In the genomic region with DNA sequence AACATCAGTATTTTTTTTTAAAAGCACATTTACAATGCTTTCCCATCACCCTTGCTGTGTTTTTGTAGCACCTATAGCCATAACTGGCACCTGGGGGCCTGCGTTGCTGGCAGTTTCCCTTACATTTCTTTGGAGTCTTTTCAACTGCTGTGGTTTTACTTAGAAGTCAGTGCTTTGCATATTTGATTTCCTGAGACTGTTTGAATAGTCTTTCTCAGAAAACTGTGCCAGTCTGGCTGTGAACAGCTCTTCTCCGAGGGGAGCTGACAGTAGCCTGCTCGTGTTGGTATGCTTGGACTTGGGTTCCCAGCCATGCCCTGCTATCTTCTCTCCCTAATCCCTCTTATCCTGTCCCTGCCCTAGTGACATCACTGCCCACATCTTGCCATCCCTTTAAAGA, we compare ENCODE assay signal across 9 cellular contexts.
DNase-seq lines count a peak whose midpoint lies in the region; TF ChIP-seq lines count a peak whose summit lies in the region.
"Had no signal": no experiment of that assay in that cellular context is flagged by ENCODE, and none has a peak within 500 bp of the region (broad histone marks: within the 10 kb centered on the region; RNA-seq: fewer than 3 reads in every experiment).

No MANE protein-coding gene starts in this region.

- no peaks in the 10 kb centered on the region for H3K27me3 ChIP-seq in vagina

- intact Hi-C loops in vagina (cut with DNase I) = no loop called here

- H3K27ac ChIP-seq in vagina = no peak overlapping the region
- H3K27ac ChIP-seq: 22Rv1 had no signal

- H3K27me3 Mint-ChIP-seq in activated naive CD4-positive, alpha-beta T cell treated with anti-CD3 and anti-CD28 coated beads, Interleukin-2, amount 50 U/mL, for 24 hours = no peaks in the 10 kb centered on the region
- peaks cover 12% of the 10 kb centered on the region for H3K27me3 Mint-ChIP-seq in progenitor cell of endocrine pancreas

- H3K4me3 ChIP-seq in vagina = no peak overlapping the region

- H3K4me1 ChIP-seq in vagina = peaks cover 4% of the 10 kb centered on the region

- H3K9me3 ChIP-seq in vagina = no peaks in the 10 kb centered on the region

- H3K4me1 Mint-ChIP-seq in activated naive CD4-positive, alpha-beta T cell treated with anti-CD3 and anti-CD28 coated beads, Interleukin-2, amount 50 U/mL, for 24 hours = peaks cover 74% of the 10 kb centered on the region
- H3K4me1 Mint-ChIP-seq in progenitor cell of endocrine pancreas (ENCODE audit: low read depth) = no peaks in the 10 kb centered on the region

- no peaks in the 10 kb centered on the region for H3K9me3 Mint-ChIP-seq in activated naive CD4-positive, alpha-beta T cell treated with anti-CD3 and anti-CD28 coated beads, Interleukin-2, amount 50 U/mL, for 24 hours
- no peaks in the 10 kb centered on the region for H3K9me3 Mint-ChIP-seq in progenitor cell of endocrine pancreas (ENCODE audit: low read depth)

- H3K36me3 Mint-ChIP-seq in activated naive CD4-positive, alpha-beta T cell treated with anti-CD3 and anti-CD28 coated beads, Interleukin-2, amount 50 U/mL, for 24 hours = no peaks in the 10 kb centered on the region
- no peaks in the 10 kb centered on the region for H3K36me3 Mint-ChIP-seq in progenitor cell of endocrine pancreas (ENCODE audit: insufficient read depth)

- no peak for TF ChIP-seq POLR2A in vagina (IDR thresholded peaks at IDR 0.05)

- peak; percentile 55 for DNase-seq in DMS 273 (lab: John Stamatoyannopoulos, UW; ENCODE audit: unreplicated experiment)
- DNase-seq in DMS 273 treated with DMSO at 0.1 percent for 48 hours (lab: John Stamatoyannopoulos, UW) = no peak
- DNase-seq in NAMALWA (ENCODE audit: low spot score) = peak; percentile 36
- peak; percentile 19 for DNase-seq in stimulated activated CD8-positive, alpha-beta memory T cell treated with anti-CD3 and anti-CD28 coated beads, Interleukin-15, amount 100 ng/mL, for 1 hour (ENCODE audit: low read depth)
- no peak for DNase-seq in progenitor cell of endocrine pancreas (ENCODE audit: low spot score, unreplicated experiment)
- DNase-seq in NCI-H774 (lab: John Stamatoyannopoulos, UW) = no peak
- no peak for DNase-seq in vagina (ENCODE audit: extremely low spot score in 2 of 2)

- peak overlapping the region; percentile 99 for H3K27ac Mint-ChIP-seq in activated naive CD4-positive, alpha-beta T cell treated with anti-CD3 and anti-CD28 coated beads, Interleukin-2, amount 50 U/mL, for 24 hours
- no peak overlapping the region for H3K27ac Mint-ChIP-seq in progenitor cell of endocrine pancreas

- no peaks in the 10 kb centered on the region for H3K36me3 ChIP-seq in vagina

- H3K4me3 Mint-ChIP-seq in activated naive CD4-positive, alpha-beta T cell treated with anti-CD3 and anti-CD28 coated beads, Interleukin-2, amount 50 U/mL, for 24 hours = peak overlapping the region; percentile 88
- H3K4me3 Mint-ChIP-seq in progenitor cell of endocrine pancreas (ENCODE audit: low read depth) = no peak overlapping the region

- TF ChIP-seq CTCF in progenitor cell of endocrine pancreas (IDR thresholded peaks at IDR 0.05; ENCODE audit: unreplicated experiment) = no peak
- TF ChIP-seq CTCF in vagina (IDR thresholded peaks at IDR 0.05) = no peak

Comparison
In these comparisons a context has a peak if more than half of its experiments do, and no peak if none do; other contexts are left out.
1. DNase-seq: peak in DMS 273 (single experiment), NAMALWA (single experiment) and stimulated activated CD8-positive, alpha-beta memory T cell treated with anti-CD3 and anti-CD28 coated beads, Interleukin-15, amount 100 ng/mL, for 1 hour (single experiment); none in DMS 273 treated with DMSO at 0.1 percent for 48 hours (single experiment), progenitor cell of endocrine pancreas (single experiment), NCI-H774 (single experiment) and vagina (0 of 2).